7 cellular contexts compared by ENCODE assay signal in genomic region chr2:43387092-43388062, GRCh38.
DNase-seq lines count a peak whose midpoint lies in the region; ATAC-seq and TF ChIP-seq lines count a peak whose summit lies in the region.

No MANE protein-coding gene starts in this region.

- no peak overlapping the region for H3K23ac ChIP-seq in H9 (ENCODE audit: insufficient read length, low read depth, low read length)

- H3K4ac ChIP-seq in H9 (ENCODE audit: low read depth, low read length), result no peak overlapping the region

- H3K27ac Mint-ChIP-seq in H9, result no peak overlapping the region; a peak in 1 of 7 replicates

- H3K79me2 ChIP-seq in H9 (ENCODE audit: insufficient read depth, low read length), result no peaks in the 10 kb centered on the region

- H3K9me3 ChIP-seq in H9 (ENCODE audit: control insufficient read depth, low read depth, low read length), result no peaks in the 10 kb centered on the region

- no peak overlapping the region for H2BK12ac ChIP-seq in H9 (ENCODE audit: insufficient read length, low read depth, low read length)

- H2BK120ac ChIP-seq in H9 (ENCODE audit: low read depth, low read length, poor library complexity, severe bottlenecking), result no peak overlapping the region

- no peak overlapping the region for H4K5ac ChIP-seq in H9 (ENCODE audit: insufficient read length, low read depth, low read length)

- no peak overlapping the region for H3K27ac ChIP-seq in H9 (ENCODE audit: insufficient read length, low read depth, low read length)

- H4K20me1 ChIP-seq in H9 (ENCODE audit: control insufficient read depth, insufficient read depth, insufficient read length), result no peaks in the 10 kb centered on the region

- H4K8ac ChIP-seq in H9 (replicated peaks; ENCODE audit: insufficient read length, low read depth, low read length), result no peak overlapping the region

- H3K14ac ChIP-seq in H9 (ENCODE audit: insufficient read depth, low read length), result no peak overlapping the region

- H2AK5ac ChIP-seq in H9 (ENCODE audit: insufficient read length, low read length), result no peak overlapping the region

- no peak overlapping the region for H3K9ac ChIP-seq in H9 (ENCODE audit: extremely low read depth, insufficient read length, low read length)

- H3K56ac ChIP-seq in H9 (ENCODE audit: insufficient read length, low read depth, low read length), result no peak overlapping the region

- H2BK15ac ChIP-seq in H9 (ENCODE audit: low read depth, low read length), result no peak overlapping the region

- H3K18ac ChIP-seq in H9 (ENCODE audit: insufficient read length, low read depth, low read length), result no peak overlapping the region

- no peaks in the 10 kb centered on the region for H3K36me3 Mint-ChIP-seq in H9 (ENCODE audit: insufficient read depth in 1 of 3, low read depth in 3 of 3)

- H3K4me1 ChIP-seq in H9 (ENCODE audit: insufficient read depth, low read length), result no peaks in the 10 kb centered on the region

- no peaks in the 10 kb centered on the region for H3K79me1 ChIP-seq in H9 (ENCODE audit: insufficient read depth, low read depth, low read length, poor library complexity, severe bottlenecking)

- no peak overlapping the region for H4K91ac ChIP-seq in H9 (ENCODE audit: insufficient read length, low read depth, low read length)

- no peak for TF ChIP-seq CTCF in H9 (conservative IDR thresholded peaks at IDR 0.05)

- H3T11ph ChIP-seq in H9 (ENCODE audit: low read length), result no peak overlapping the region

- no peaks in the 10 kb centered on the region for H3K27me3 Mint-ChIP-seq in H9 (ENCODE audit: low read depth)

- no peaks in the 10 kb centered on the region for H3K4me1 Mint-ChIP-seq in H9

- H3K23me2 ChIP-seq in H9 (ENCODE audit: insufficient read length, low read depth, low read length, poor library complexity, severe bottlenecking), result no peaks in the 10 kb centered on the region

- no CpG with 5 or more reads among the region's 7 CpGs for WGBS in H9 (ENCODE audit: extremely low coverage, insufficient read length, low lambda C conversion rate)

- no peak overlapping the region for H3K4me3 Mint-ChIP-seq in H9

- no peak overlapping the region for H2BK20ac ChIP-seq in H9 (ENCODE audit: low read depth, low read length, poor library complexity, severe bottlenecking)

- H3K4me2 ChIP-seq in H9 (ENCODE audit: insufficient read depth, insufficient read length, low read length), result no peak overlapping the region

- H2BK5ac ChIP-seq in H9 (ENCODE audit: insufficient read length, low read length), result no peak overlapping the region

- H3K9me3 Mint-ChIP-seq in H9, result no peaks in the 10 kb centered on the region

- DNase-seq in astrocyte of the hippocampus (ENCODE audit: low read depth, low spot score) (peak; percentile 77), H9 (no peak), A172 (ENCODE audit: low spot score) (no peak)
- no peak for DNase-seq in stimulated activated naive CD8-positive, alpha-beta T cell treated with anti-CD3 and anti-CD28 coated beads, Interleukin-15, Interleukin-2, amounts not matched to agents 100 U/mL and 50 U/mL, for 24 hours
- DNase-seq in NK-92 treated with Interleukin-12 subunit alpha and Interleukin-12 subunit beta, amount 100 ng/mL, for 24 hours (lab: John Stamatoyannopoulos, UW), result no peak

- H2AFZ ChIP-seq in H9 (ENCODE audit: low read length), result no peak overlapping the region

- H3K27me3 ChIP-seq in H9 (ENCODE audit: insufficient read depth, low read length), result no peaks in the 10 kb centered on the region

- ATAC-seq in GM19328 (IDR thresholded peaks at IDR 0.05; ENCODE audit: unreplicated experiment) (peak; percentile 63), HG03045 (IDR thresholded peaks at IDR 0.05; ENCODE audit: unreplicated experiment) (peak; percentile 67)
- ATAC-seq in stimulated activated naive CD8-positive, alpha-beta T cell treated with anti-CD3 and anti-CD28 coated beads, Interleukin-15, Interleukin-2, amounts not matched to agents 100 U/mL and 50 U/mL, for 24 hours, result peak; percentile 70
